Comparison of ENCODE assay signal across 25 cellular contexts in genomic region chr18:28689591-28689990, GRCh38.
DNase-seq lines count a peak whose midpoint lies in the region; ATAC-seq, FAIRE-seq and TF ChIP-seq lines count a peak whose summit lies in the region.
"Had no signal": no experiment of that assay in that cellular context is flagged by ENCODE, and none has a peak within 500 bp of the region (broad histone marks: within the 10 kb centered on the region; RNA-seq: fewer than 3 reads in every experiment).

No MANE protein-coding gene starts in this region.

- FAIRE-seq in D721Med (lab: Jason Lieb, UNC) (peak; percentile 56), astrocyte (lab: Jason Lieb, UNC) (peak; percentile 17)
- FAIRE-seq: A549, GM12878, H1, K562 had no signal

- peak; percentile 96 for TF ChIP-seq EP300 in neural cell (conservative IDR thresholded peaks at IDR 0.05; ENCODE audit: poor library complexity, severe bottlenecking)

- H3K9me3 ChIP-seq in astrocyte (ENCODE audit: insufficient read depth, low read depth, low read length) (no peaks in the 10 kb centered on the region), neural cell (ENCODE audit: low read length) (no peaks in the 10 kb centered on the region)
- H3K9me3 ChIP-seq: A549 had no signal

- H4K20me1 ChIP-seq in astrocyte (ENCODE audit: insufficient read depth, low read length) (no peaks in the 10 kb centered on the region), neural cell (ENCODE audit: insufficient read depth) (no peaks in the 10 kb centered on the region)

- TF ChIP-seq CTCF in D721Med (IDR thresholded peaks at IDR 0.05; ENCODE audit: insufficient read depth, missing control alignments): no peak
- TF ChIP-seq CTCF in astrocyte (IDR thresholded peaks at IDR 0.05; ENCODE audit: insufficient read depth, low read depth, low read length): no peak
- no peak for TF ChIP-seq CTCF in neural cell (IDR thresholded peaks at IDR 0.05; ENCODE audit: poor library complexity, severe bottlenecking)

- H3F3A ChIP-seq in neural cell (ENCODE audit: insufficient read depth, low read length, poor library complexity, severe bottlenecking): no peaks in the 10 kb centered on the region

- H3K4me1 Mint-ChIP-seq in astrocyte (ENCODE audit: low read depth, unreplicated experiment): no peaks in the 10 kb centered on the region
- H3K4me1 Mint-ChIP-seq: CD4-positive, alpha-beta memory T cell had no signal

- H3K9me3 Mint-ChIP-seq in astrocyte (ENCODE audit: unreplicated experiment): peaks cover 2% of the 10 kb centered on the region

- no peak overlapping the region for H3K27ac Mint-ChIP-seq in astrocyte (ENCODE audit: unreplicated experiment)
- H3K27ac Mint-ChIP-seq: CD4-positive, alpha-beta memory T cell had no signal

- H3K9me2 ChIP-seq in neural cell (ENCODE audit: insufficient read depth, low read length): no peaks in the 10 kb centered on the region

- H3K4me1 ChIP-seq in astrocyte (ENCODE audit: insufficient read depth, low read length): no peaks in the 10 kb centered on the region
- H3K4me1 ChIP-seq: A549 had no signal

- H2AFZ ChIP-seq in astrocyte (ENCODE audit: low read depth, low read length): no peak overlapping the region
- no peak overlapping the region for H2AFZ ChIP-seq in neural cell (ENCODE audit: low read depth, low read length)

- ATAC-seq in HG03039 (IDR thresholded peaks at IDR 0.05; ENCODE audit: unreplicated experiment): no peak
- ATAC-seq in HG03442 (IDR thresholded peaks at IDR 0.05; ENCODE audit: unreplicated experiment): no peak
- ATAC-seq: A549, GM12878, K562 had no signal

- H3K9ac ChIP-seq in astrocyte (ENCODE audit: low read length) (no peak overlapping the region), neural cell (ENCODE audit: low read length) (peak overlapping the region; percentile 4)

- no peaks in the 10 kb centered on the region for H3K36me3 Mint-ChIP-seq in astrocyte (ENCODE audit: low read depth, unreplicated experiment)
- H3K36me3 Mint-ChIP-seq: CD4-positive, alpha-beta memory T cell had no signal

- H3K4me3 ChIP-seq in astrocyte (ENCODE audit: insufficient read depth, low read depth, low read length) (no peak overlapping the region), neural cell (ENCODE audit: low read length) (no peak overlapping the region)
- H3K4me3 ChIP-seq: A549, GM12878, K562 had no signal

- no peak overlapping the region for H3K4me3 Mint-ChIP-seq in astrocyte (ENCODE audit: unreplicated experiment)
- H3K4me3 Mint-ChIP-seq: CD4-positive, alpha-beta memory T cell had no signal

- H3K79me2 ChIP-seq in astrocyte (ENCODE audit: insufficient read depth, low read length) (no peaks in the 10 kb centered on the region), neural cell (replicated peaks; ENCODE audit: insufficient read depth, low read length) (no peaks in the 10 kb centered on the region)

- H3K27ac ChIP-seq in astrocyte (ENCODE audit: low read depth, low read length): no peak overlapping the region
- H3K27ac ChIP-seq in neural cell (ENCODE audit: low read length): peak overlapping the region; percentile 69
- H3K27ac ChIP-seq: A549, RWPE1 had no signal

- no peaks in the 10 kb centered on the region for H3K27me3 ChIP-seq in astrocyte (ENCODE audit: insufficient read depth, low read length)
- H3K27me3 ChIP-seq in neural cell (ENCODE audit: insufficient read depth, low read depth, low read length): no peaks in the 10 kb centered on the region

- H3K4me2 ChIP-seq in astrocyte (ENCODE audit: low read length): no peak overlapping the region
- H3K4me2 ChIP-seq in neural cell (ENCODE audit: low read length): no peak overlapping the region
- H3K4me2 ChIP-seq: A549 had no signal

- H3K36me3 ChIP-seq in astrocyte (ENCODE audit: insufficient read depth, low read length) (no peaks in the 10 kb centered on the region), neural cell (ENCODE audit: insufficient read depth, low read length) (no peaks in the 10 kb centered on the region)

- DNase-seq in D721Med (ENCODE audit: insufficient read length, low spot score) (no peak), M059J (ENCODE audit: low read depth) (peak; percentile 48), astrocyte (ENCODE audit: low read depth) (no peak), hypothalamus (lab: John Stamatoyannopoulos, UW) (no peak), dedifferentiated amniotic fluid mesenchymal stem cell (ENCODE audit: extremely low spot score) (no peak)
- DNase-seq: C1 segment of cervical spinal cord; CD4-positive, alpha-beta memory T cell; COR-L47; EL; GDM1; MM.1S; NCI-H2029; NCI-H446; NCI-H526; NCI-H82; SHP77 treated with DMSO at 0.1 percent for 48 hours; SW 1271 had no signal

- H3K27me3 Mint-ChIP-seq in astrocyte (ENCODE audit: low read depth, unreplicated experiment): no peaks in the 10 kb centered on the region
- H3K27me3 Mint-ChIP-seq: CD4-positive, alpha-beta memory T cell had no signal

- TF ChIP-seq RAD21 in neural cell (conservative IDR thresholded peaks at IDR 0.05): peak; percentile 32

TF ChIP-seq in neural cell, 6 proteins besides CTCF, POLR2A, EP300 and RAD21:
- TF ChIP-seq POLR2AphosphoS5 (IDR thresholded peaks at IDR 0.05) (peak; percentile 89), EZH2 (IDR thresholded peaks at IDR 0.05; ENCODE audit: borderline replicate concordance, insufficient read depth, low read length, poor library complexity, severe bottlenecking) (no peak), SMC3 (conservative IDR thresholded peaks at IDR 0.05; ENCODE audit: poor library complexity) (no peak), MXI1 (conservative IDR thresholded peaks at IDR 0.05; ENCODE audit: poor library complexity, severe bottlenecking) (no peak), REST (IDR thresholded peaks at IDR 0.05; ENCODE audit: borderline replicate concordance) (peak; percentile 61), TAF1 (IDR thresholded peaks at IDR 0.05; ENCODE audit: low read depth) (no peak)
TF ChIP-seq in neural cell: peak in this region for 2.
